Comparison of ENCODE assay signal across 8 cellular contexts in genomic region chr20:56628873-56629463, GRCh38. TPM values are rescaled to one million over a fixed set of nuclear protein-coding genes. Genes with fewer than 3 reads are reported as not detected.
DNase-seq lines count a peak whose midpoint lies in the region; ATAC-seq and TF ChIP-seq lines count a peak whose summit lies in the region.

Gene TFAP2C (plus strand): TSS chr20:56629306. CDS start chr20:56629545, 239 bp downstream.

- in situ Hi-C loops in brain microvascular endothelial cell (cut with HindIII; ENCODE audit: low pct_ligation_motif_present, low sequenced_read_pairs): no loop called here

- intact Hi-C loops in activated CD4-positive, alpha-beta T cell treated with anti-CD3 and anti-CD28 coated beads, Interleukin-2, amount 10 ng/mL, durations not matched to agents 24 days and 14 days (cut with micrococcal nuclease): loop anchor here (2.0 to 5.0 kb wide), 2 partner anchors 296 to 633 kb away; no protein-coding TSS in a partner anchor

- H3K36me3 ChIP-seq in brain microvascular endothelial cell (replicated peaks): no peaks in the 10 kb centered on the region

- peak within 1 kb of the TSS; percentile 8 for H3K27ac Mint-ChIP-seq in activated CD4-positive, alpha-beta T cell treated with anti-CD3 and anti-CD28 coated beads, Interleukin-2, amount 10 ng/mL, durations not matched to agents 24 days and 14 days

- peak within 1 kb of the TSS; percentile 56 for H3K4me3 ChIP-seq in brain microvascular endothelial cell (ENCODE audit: low read depth, low read length)

- H3K27me3 Mint-ChIP-seq in activated CD4-positive, alpha-beta T cell treated with anti-CD3 and anti-CD28 coated beads, Interleukin-2, amount 10 ng/mL, durations not matched to agents 24 days and 14 days: peaks cover 70% of the 10 kb centered on the region

- ATAC-seq in GM21576 (IDR thresholded peaks at IDR 0.05; ENCODE audit: unreplicated experiment): no peak
- ATAC-seq in GM19395 (IDR thresholded peaks at IDR 0.05; ENCODE audit: unreplicated experiment): no peak

- H3K4me1 Mint-ChIP-seq in activated CD4-positive, alpha-beta T cell treated with anti-CD3 and anti-CD28 coated beads, Interleukin-2, amount 10 ng/mL, durations not matched to agents 24 days and 14 days: peaks cover 6% of the 10 kb centered on the region

- peak within 1 kb of the TSS; percentile 61 for H3K4me3 Mint-ChIP-seq in activated CD4-positive, alpha-beta T cell treated with anti-CD3 and anti-CD28 coated beads, Interleukin-2, amount 10 ng/mL, durations not matched to agents 24 days and 14 days

- peak; percentile 73 for DNase-seq in activated CD4-positive, alpha-beta T cell treated with anti-CD3 and anti-CD28 coated beads, Interleukin-2, amount 10 ng/mL, durations not matched to agents 24 days and 14 days
- DNase-seq in activated CD4-positive, alpha-beta T cell treated with anti-CD3 and anti-CD28 coated beads for 4 hours: no peak
- DNase-seq in NCI-H526 treated with DMSO at 0.1 percent for 48 hours (lab: John Stamatoyannopoulos, UW) (peak; percentile 89), brain microvascular endothelial cell (peak; percentile 29), islet precursor cell (peak; percentile 91)
- peak; percentile 6 for DNase-seq in stimulated activated CD4-positive, alpha-beta T cell treated with anti-CD3 and anti-CD28 coated beads, Interleukin-4, amount 100 ng/mL, for 24 hours

- H3K27me3 ChIP-seq in brain microvascular endothelial cell (replicated peaks): peaks cover 69% of the 10 kb centered on the region

- no peaks in the 10 kb centered on the region for H3K36me3 Mint-ChIP-seq in activated CD4-positive, alpha-beta T cell treated with anti-CD3 and anti-CD28 coated beads, Interleukin-2, amount 10 ng/mL, durations not matched to agents 24 days and 14 days (ENCODE audit: low read depth)

- H3K9me3 Mint-ChIP-seq in activated CD4-positive, alpha-beta T cell treated with anti-CD3 and anti-CD28 coated beads, Interleukin-2, amount 10 ng/mL, durations not matched to agents 24 days and 14 days: no peaks in the 10 kb centered on the region

- no peak for TF ChIP-seq CTCF in brain microvascular endothelial cell (IDR thresholded peaks at IDR 0.05; ENCODE audit: low read depth, low read length, missing control alignments)

- H3K27ac ChIP-seq in brain microvascular endothelial cell: no peak within 1 kb of the TSS

RNA-seq across cellular contexts. Expression of gene TFAP2C, which starts in this region (rescaled TPM):
- total RNA-seq in activated CD4-positive, alpha-beta T cell treated with anti-CD3 and anti-CD28 coated beads, Interleukin-2, amount 10 ng/mL, durations not matched to agents 24 days and 14 days: not detected in 2 replicates

Comparison
In these comparisons a context has a peak if more than half of its experiments do, and no peak if none do; other contexts are left out.
1. Peak in DNase-seq in activated CD4-positive, alpha-beta T cell treated with anti-CD3 and anti-CD28 coated beads, Interleukin-2, amount 10 ng/mL, durations not matched to agents 24 days and 14 days; RNA of the gene not detected or under 1 TPM.
2. DNase-seq: peak in NCI-H526 treated with DMSO at 0.1 percent for 48 hours (single experiment), brain microvascular endothelial cell (single experiment), islet precursor cell (single experiment) and stimulated activated CD4-positive, alpha-beta T cell treated with anti-CD3 and anti-CD28 coated beads, Interleukin-4, amount 100 ng/mL, for 24 hours (single experiment); none in activated CD4-positive, alpha-beta T cell treated with anti-CD3 and anti-CD28 coated beads for 4 hours (0 of 2).